ENCODE assay signal across 8 cellular contexts in genomic region chr22:43142881-43143562, GRCh38. TPM values are rescaled to one million over a fixed set of nuclear protein-coding genes. Genes with fewer than 3 reads are reported as not detected.
DNase-seq lines count a peak whose midpoint lies in the region; ATAC-seq, FAIRE-seq and TF ChIP-seq lines count a peak whose summit lies in the region.

Gene MCAT, minus strand, starts transcription at chr22:43143398. Its CDS starts 50 bp downstream, at chr22:43143348.

- CTCF ChIA-PET in activated B cell treated with CpG ODN at 0.5 μM for 24 hours (lab: Charles Lee): no interaction called here

- H3K36me3 Mint-ChIP-seq in activated B cell treated with CpG ODN at 0.5 μM for 24 hours (ENCODE audit: low read depth): peaks cover 27% of the 10 kb centered on the region

- peak within 1 kb of the TSS; percentile 85 for H3K4me3 Mint-ChIP-seq in activated B cell treated with CpG ODN at 0.5 μM for 24 hours

- H3K9me3 Mint-ChIP-seq in activated B cell treated with CpG ODN at 0.5 μM for 24 hours: no peaks in the 10 kb centered on the region

- intact Hi-C loops in activated B cell treated with CpG ODN at 0.5 μM for 24 hours (cut with micrococcal nuclease): loop anchor here (1.0 to 10.0 kb wide), 4 partner anchors 8 to 128 kb away; partner anchors contain the start of genes PACSIN2, TSPO, TTLL1 and TTLL12

- POLR2A ChIA-PET in activated B cell treated with CpG ODN at 0.5 μM for 24 hours (lab: Charles Lee): interaction anchor here (1.6 kb wide), 1 partner anchor 487 kb away, joined by 3 read pairs; no protein-coding TSS in a partner anchor

- DNase-seq in DMS79 treated with DMSO at 0.1 percent for 48 hours (lab: John Stamatoyannopoulos, UW) (peak; percentile 54), DMS79 (lab: John Stamatoyannopoulos, UW) (no peak), NCI-H2227 treated with DMSO at 0.1 percent for 48 hours (lab: John Stamatoyannopoulos, UW) (peak; percentile 59), activated B cell treated with CpG ODN at 0.5 μM for 24 hours (peak; percentile 85), bronchial epithelial cell (ENCODE audit: low read depth) (no peak), inferior parietal cortex (ENCODE audit: extremely low spot score) (peak; percentile 84), smooth muscle cell of the brain vasculature (ENCODE audit: low read depth, low spot score) (peak; percentile 26)

- H3K4me3 ChIP-seq in bronchial epithelial cell (ENCODE audit: low read depth, low read length): peak within 1 kb of the TSS; percentile 97

- H3K36me3 ChIP-seq in bronchial epithelial cell (ENCODE audit: control insufficient read depth, insufficient read depth, low read length): peaks cover 10% of the 10 kb centered on the region

- peaks cover 37% of the 10 kb centered on the region for H3K4me1 Mint-ChIP-seq in activated B cell treated with CpG ODN at 0.5 μM for 24 hours

- peak within 1 kb of the TSS; percentile 90 for H3K27ac Mint-ChIP-seq in activated B cell treated with CpG ODN at 0.5 μM for 24 hours

- TF ChIP-seq CTCF in activated B cell treated with CpG ODN at 0.5 μM for 24 hours (IDR thresholded peaks at IDR 0.05): no peak
- TF ChIP-seq CTCF in bronchial epithelial cell (IDR thresholded peaks at IDR 0.05; ENCODE audit: insufficient read depth, low read length, severe bottlenecking): no peak

- H3K27me3 ChIP-seq in bronchial epithelial cell (ENCODE audit: control insufficient read depth, insufficient read depth, low read length): no peaks in the 10 kb centered on the region

- FAIRE-seq in bronchial epithelial cell (lab: Jason Lieb, UNC): no peak

- no peaks in the 10 kb centered on the region for H3K27me3 Mint-ChIP-seq in activated B cell treated with CpG ODN at 0.5 μM for 24 hours

- ATAC-seq in HG02981 (IDR thresholded peaks at IDR 0.05; ENCODE audit: unreplicated experiment): peak; percentile 84
- ATAC-seq in activated B cell treated with CpG ODN at 0.5 μM for 24 hours (ENCODE audit: low read depth): peak; percentile 80

RNA-seq across cellular contexts. Expression of gene MCAT, which starts in this region (rescaled TPM):
- total RNA-seq in activated B cell treated with CpG ODN at 0.5 μM for 24 hours (12.7 and 13.2 TPM in 2 replicates), bronchial epithelial cell (10.6 and 11.8 TPM in 2 replicates)

Comparison
In these comparisons a context has a peak if more than half of its experiments do, and no peak if none do; other contexts are left out.
1. DNase-seq: peak in DMS79 treated with DMSO at 0.1 percent for 48 hours (single experiment), NCI-H2227 treated with DMSO at 0.1 percent for 48 hours (single experiment), activated B cell treated with CpG ODN at 0.5 μM for 24 hours (single experiment), inferior parietal cortex (single experiment) and smooth muscle cell of the brain vasculature (single experiment); none in DMS79 (single experiment) and bronchial epithelial cell (single experiment).